8 cellular contexts compared by ENCODE assay signal in genomic region chr1:224357626-224358124, GRCh38. TPM values are rescaled to one million over a fixed set of nuclear protein-coding genes. Genes with fewer than 3 reads are reported as not detected.
DNase-seq lines count a peak whose midpoint lies in the region; ATAC-seq and TF ChIP-seq lines count a peak whose summit lies in the region.

No MANE protein-coding gene starts in this region.

- H3K27me3 Mint-ChIP-seq in T-helper 2 cell treated with Interferon-gamma antibody and Interleukin-4, amounts not matched to agents 5 μg/mL and 100 μg/mL, for 36 hours (ENCODE audit: low read depth): no peaks in the 10 kb centered on the region

- H3K9ac ChIP-seq in trophoblast cell (ENCODE audit: low read length): peak overlapping the region; percentile 82

- no peak for TF ChIP-seq CTCF in RWPE2 (IDR thresholded peaks at IDR 0.05; ENCODE audit: poor library complexity, severe bottlenecking)

- H2BK12ac ChIP-seq in trophoblast cell (ENCODE audit: low read length): no peak overlapping the region

- peaks cover 7% of the 10 kb centered on the region for H3K79me2 ChIP-seq in trophoblast cell (ENCODE audit: control insufficient read depth, insufficient read depth, low read length, poor library complexity)

- ATAC-seq in RWPE2 (ENCODE audit: low read depth) (no peak), GM18519 (IDR thresholded peaks at IDR 0.05; ENCODE audit: low FRiP score, unreplicated experiment) (no peak), HG03565 (IDR thresholded peaks at IDR 0.05; ENCODE audit: unreplicated experiment) (no peak)

- no peak overlapping the region for H2BK120ac ChIP-seq in trophoblast cell (ENCODE audit: insufficient read depth, low read length, poor library complexity)

- H3K18ac ChIP-seq in trophoblast cell (ENCODE audit: low read length): no peak overlapping the region

- H3K27ac ChIP-seq in RWPE2 (ENCODE audit: poor library complexity, severe bottlenecking): peak overlapping the region; percentile 55
- H3K27ac ChIP-seq in esophagus (ENCODE audit: low read depth in 2 of 2, low read length in 1 of 2): peak overlapping the region; percentile 92 to 93
- no peak overlapping the region for H3K27ac ChIP-seq in trophoblast cell (ENCODE audit: low read depth, low read length)

- H2AK5ac ChIP-seq in trophoblast cell (ENCODE audit: low read length): no peak overlapping the region

- peak overlapping the region; percentile 89 for H3K4me3 Mint-ChIP-seq in T-helper 2 cell treated with Interferon-gamma antibody and Interleukin-4, amounts not matched to agents 5 μg/mL and 100 μg/mL, for 36 hours

- no peak overlapping the region for H4K12ac ChIP-seq in trophoblast cell (ENCODE audit: low read depth, low read length)

- no peak for DNase-seq in T-helper 2 cell treated with Interferon-gamma antibody and Interleukin-4, amounts not matched to agents 5 μg/mL and 100 μg/mL, for 36 hours (ENCODE audit: low spot score)
- DNase-seq in T-helper 2 cell (no peak), RWPE2 (ENCODE audit: low spot score) (no peak), trophoblast cell (peak in 1 of 2 donors; percentile 65)
- DNase-seq in stimulated activated CD4-positive, alpha-beta T cell treated with anti-CD3 and anti-CD28 coated beads, Interleukin-1b, Interleukin-23, amount 100 ng/mL, for 48 hours: no peak

- H3K36me3 ChIP-seq in RWPE2 (ENCODE audit: low read depth) (peaks cover 4% of the 10 kb centered on the region; the same call in 1 of the 2 replicates), esophagus (ENCODE audit: control insufficient read depth in 2 of 2, insufficient read depth in 2 of 2, low read length in 1 of 2) (no peaks in the 10 kb centered on the region), trophoblast cell (ENCODE audit: control insufficient read depth in 1 of 2, insufficient read depth in 2 of 2, low read length in 2 of 2) (peaks cover 0 to 5% of the 10 kb centered on the region in 2 experiments)

- H3K9me3 ChIP-seq in RWPE2 (ENCODE audit: severe bottlenecking) (no peaks in the 10 kb centered on the region), esophagus (ENCODE audit: control insufficient read depth in 2 of 2, insufficient read depth in 1 of 2, low read depth in 1 of 2, low read length in 1 of 2) (no peaks in the 10 kb centered on the region), trophoblast cell (ENCODE audit: insufficient read depth, low read depth, low read length) (peaks cover 2% of the 10 kb centered on the region)

- H3K36me3 Mint-ChIP-seq in T-helper 2 cell treated with Interferon-gamma antibody and Interleukin-4, amounts not matched to agents 5 μg/mL and 100 μg/mL, for 36 hours (ENCODE audit: low read depth): peaks cover 20% of the 10 kb centered on the region

- H3K23ac ChIP-seq in trophoblast cell (ENCODE audit: low read length): no peak overlapping the region

- peak overlapping the region; percentile 82 for H3K27ac Mint-ChIP-seq in T-helper 2 cell treated with Interferon-gamma antibody and Interleukin-4, amounts not matched to agents 5 μg/mL and 100 μg/mL, for 36 hours

- H3K4me3 ChIP-seq in RWPE2 (ENCODE audit: severe bottlenecking): peak overlapping the region; percentile 89
- peak overlapping the region; percentile 87 to 98 for H3K4me3 ChIP-seq in esophagus (ENCODE audit: low read depth in 1 of 2, low read length in 2 of 2)
- H3K4me3 ChIP-seq in trophoblast cell (ENCODE audit: low read depth, low read length): peak overlapping the region; percentile 97

- H4K8ac ChIP-seq in trophoblast cell (ENCODE audit: low read depth, low read length): no peak overlapping the region

- H3K9me3 Mint-ChIP-seq in T-helper 2 cell treated with Interferon-gamma antibody and Interleukin-4, amounts not matched to agents 5 μg/mL and 100 μg/mL, for 36 hours: no peaks in the 10 kb centered on the region

- H3K4ac ChIP-seq in trophoblast cell (ENCODE audit: low read depth, low read length): peak overlapping the region; percentile 76

- WGBS in esophagus, 2 donors: 13 to 14% methylated on average over 9 of the region's 9 CpGs
- no CpG with 5 or more reads among the region's 9 CpGs for WGBS in trophoblast cell (ENCODE audit: extremely low coverage, insufficient coverage, insufficient read length)

- H3K4me1 ChIP-seq in RWPE2 (ENCODE audit: insufficient read depth, poor library complexity, severe bottlenecking) (no peaks in the 10 kb centered on the region), esophagus (ENCODE audit: control insufficient read depth in 2 of 2, insufficient read depth in 2 of 2, low read length in 1 of 2) (peaks cover 0 to 2% of the 10 kb centered on the region in 2 donors), trophoblast cell (ENCODE audit: control insufficient read depth in 1 of 2, insufficient read depth in 2 of 2, low read length in 2 of 2) (no peaks in the 10 kb centered on the region)

- H4K91ac ChIP-seq in trophoblast cell (ENCODE audit: low read depth, low read length): no peak overlapping the region

- H2BK5ac ChIP-seq in trophoblast cell (ENCODE audit: low read depth, low read length, poor library complexity): no peak overlapping the region

- no peak overlapping the region for H2AFZ ChIP-seq in trophoblast cell (ENCODE audit: insufficient read depth, low read length, poor library complexity)

- peaks cover 6% of the 10 kb centered on the region for H3K79me1 ChIP-seq in trophoblast cell (ENCODE audit: low read length)

- no peak overlapping the region for H3K14ac ChIP-seq in trophoblast cell (ENCODE audit: low read length)

- H3K27me3 ChIP-seq in RWPE2 (ENCODE audit: insufficient read depth, poor library complexity, severe bottlenecking): no peaks in the 10 kb centered on the region
- H3K27me3 ChIP-seq in esophagus (ENCODE audit: control insufficient read depth in 1 of 2, insufficient read depth in 2 of 2, low read length in 2 of 2): no peaks in the 10 kb centered on the region
- H3K27me3 ChIP-seq in trophoblast cell (ENCODE audit: insufficient read depth, low read length): no peaks in the 10 kb centered on the region

- H3K4me1 Mint-ChIP-seq in T-helper 2 cell treated with Interferon-gamma antibody and Interleukin-4, amounts not matched to agents 5 μg/mL and 100 μg/mL, for 36 hours (ENCODE audit: low read depth): peaks cover 32% of the 10 kb centered on the region

- H3K4me2 ChIP-seq in trophoblast cell (ENCODE audit: low read length): peak overlapping the region; percentile 79

RNA-seq across cellular contexts. Expression of gene CNIH4, which starts 1.0 kb away (rescaled TPM):
- polyA plus RNA-seq in esophagus: 10 to 100 TPM; 57.0 to 71.4 TPM
- 108 TPM in 2 replicates for polyA plus RNA-seq in trophoblast cell (2013)

RNA-seq across cellular contexts. Expression of gene NVL, which starts 27.7 kb away (rescaled TPM):
- 10 to 100 TPM; 11.4 to 20.1 TPM for polyA plus RNA-seq in esophagus
- polyA plus RNA-seq in trophoblast cell (2013): 26.8 and 27.9 TPM in 2 replicates
